In genomic region chr12:40336573-40337199, GRCh38 we compare ENCODE assay signal across 8 cellular contexts.
A peak's percentile ranks its signal among the peaks of the same experiment; 100 is the strongest.
DNase-seq lines count a peak whose midpoint lies in the region; ATAC-seq and TF ChIP-seq lines count a peak whose summit lies in the region.

No MANE protein-coding gene starts in this region.

- no peaks in the 10 kb centered on the region for H3K27me3 ChIP-seq in PC-9 (ENCODE audit: insufficient read depth, low read depth)

- no peaks in the 10 kb centered on the region for H3K36me3 ChIP-seq in PC-9 (ENCODE audit: low read depth)

- TF ChIP-seq CTCF in HFFc6 (IDR thresholded peaks at IDR 0.05) (peak; percentile 63), PC-9 (conservative IDR thresholded peaks at IDR 0.05) (peak; percentile 74), glutamatergic neuron (IDR thresholded peaks at IDR 0.05; ENCODE audit: partially characterized antibody, unreplicated experiment) (peak; percentile 81)

- intact Hi-C loops in PC-9 (cut with micrococcal nuclease; ENCODE audit: unreplicated experiment): loop anchor here (5.0 kb wide), 2 partner anchors 111 to 286 kb away; no protein-coding TSS in a partner anchor

- peak; percentile 2 for DNase-seq in EL
- no peak for DNase-seq in HFFc6
- no peak for DNase-seq in PC-9
- no peak for DNase-seq in glutamatergic neuron
- DNase-seq in anterior cingulate cortex (lab: John Stamatoyannopoulos, UW): no peak
- DNase-seq in dedifferentiated amniotic fluid mesenchymal stem cell (ENCODE audit: extremely low spot score): no peak
- DNase-seq in activated T-cell treated with anti-CD3 and anti-CD28 coated beads, Interleukin-2, amount 50 U/mL, for 1 hour: no peak

- H3K27me3 Mint-ChIP-seq in HFFc6 (ENCODE audit: insufficient read depth) (no peaks in the 10 kb centered on the region), glutamatergic neuron (ENCODE audit: unreplicated experiment) (no peaks in the 10 kb centered on the region)

- no peaks in the 10 kb centered on the region for H3K4me1 Mint-ChIP-seq in HFFc6 (ENCODE audit: low read depth)
- H3K4me1 Mint-ChIP-seq in glutamatergic neuron (ENCODE audit: low read depth, unreplicated experiment): no peaks in the 10 kb centered on the region

- POLR2A ChIA-PET in PC-9 (lab: Charles Lee; ENCODE audit: unreplicated experiment): no interaction called here

- H3K9me2 ChIP-seq in PC-9 (ENCODE audit: insufficient read depth): no peaks in the 10 kb centered on the region

- H2AFZ ChIP-seq in PC-9: no peak overlapping the region

- H3F3A ChIP-seq in PC-9 (ENCODE audit: insufficient read depth, low read depth): no peaks in the 10 kb centered on the region

- H3K79me2 ChIP-seq in PC-9 (ENCODE audit: low read depth): no peaks in the 10 kb centered on the region

- no TSS peak for BruUV-seq in PC-9 (replicated peaks; lab: Mats Ljungman, UMichigan)

- H3K27ac Mint-ChIP-seq in HFFc6: no peak overlapping the region
- no peak overlapping the region for H3K27ac Mint-ChIP-seq in glutamatergic neuron (ENCODE audit: unreplicated experiment)

- H3K4me1 ChIP-seq in PC-9 (replicated peaks; ENCODE audit: insufficient read depth): no peaks in the 10 kb centered on the region

- CTCF ChIA-PET in PC-9 (lab: Charles Lee): no interaction called here

- H3K9me3 ChIP-seq in PC-9 (ENCODE audit: insufficient read depth, low read depth): no peaks in the 10 kb centered on the region

- H3K36me3 Mint-ChIP-seq in HFFc6 (ENCODE audit: low read depth): no peaks in the 10 kb centered on the region
- no peaks in the 10 kb centered on the region for H3K36me3 Mint-ChIP-seq in glutamatergic neuron (ENCODE audit: unreplicated experiment)

- H3K4me3 Mint-ChIP-seq in HFFc6 (no peak overlapping the region), glutamatergic neuron (ENCODE audit: unreplicated experiment) (no peak overlapping the region)

- no peak overlapping the region for H3K27ac ChIP-seq in PC-9

- H3K9me3 Mint-ChIP-seq in HFFc6 (peaks cover 20% of the 10 kb centered on the region), glutamatergic neuron (ENCODE audit: unreplicated experiment) (no peaks in the 10 kb centered on the region)

- H3K4me2 ChIP-seq in PC-9: no peak overlapping the region

- no peak for ATAC-seq in GM21576 (IDR thresholded peaks at IDR 0.05; ENCODE audit: unreplicated experiment)

- no peaks in the 10 kb centered on the region for H4K20me1 ChIP-seq in PC-9 (ENCODE audit: insufficient read depth)

- no peak overlapping the region for H3K4me3 ChIP-seq in PC-9
